Comparison of ENCODE assay signal across 15 cellular contexts in genomic region chr1:167425482-167425881, GRCh38.
DNase-seq lines count a peak whose midpoint lies in the region; ATAC-seq and TF ChIP-seq lines count a peak whose summit lies in the region.
"Had no signal": no experiment of that assay in that cellular context is flagged by ENCODE, and none has a peak within 500 bp of the region (broad histone marks: within the 10 kb centered on the region; RNA-seq: fewer than 3 reads in every experiment).

No MANE protein-coding gene starts in this region.

- H3K36me3 ChIP-seq in OCI-LY1 (ENCODE audit: insufficient read depth, low read length) (peaks cover 11% of the 10 kb centered on the region; the same call in 1 of the 2 replicates), breast epithelium (no peaks in the 10 kb centered on the region)

- no peaks in the 10 kb centered on the region for H3K36me3 Mint-ChIP-seq in activated naive CD8-positive, alpha-beta T cell
- H3K36me3 Mint-ChIP-seq in activated naive CD8-positive, alpha-beta T cell treated with anti-CD3 and anti-CD28 coated beads, Interleukin-2, amount 50 U/mL, for 24 hours (ENCODE audit: low read depth), result peaks cover 4% of the 10 kb centered on the region
- H3K36me3 Mint-ChIP-seq in stimulated activated effector memory CD8-positive, alpha-beta T cell treated with anti-CD3 and anti-CD28 coated beads, Interleukin-12 subunit alpha, Interleukin-12 subunit beta, amount 100 ng/mL, for 72 hours, result peaks cover 44% of the 10 kb centered on the region
- H3K36me3 Mint-ChIP-seq in activated CD4-positive, alpha-beta T cell treated with anti-CD3 and anti-CD28 coated beads, Interleukin-2, amount 10 ng/mL, durations not matched to agents 7 days and 5 days (ENCODE audit: low read depth), result peaks cover 19% of the 10 kb centered on the region

- H3K9me2 ChIP-seq in OCI-LY1 (ENCODE audit: low read depth, low read length), result no peaks in the 10 kb centered on the region

- no peak overlapping the region for H3K4me2 ChIP-seq in OCI-LY1 (ENCODE audit: low read length)
- H3K4me2 ChIP-seq: A549 had no signal

- no peaks in the 10 kb centered on the region for H3K79me2 ChIP-seq in OCI-LY1 (ENCODE audit: insufficient read depth, low read length)

- H3K4me1 ChIP-seq in OCI-LY1 (ENCODE audit: insufficient read depth, low read length, severe bottlenecking) (peaks cover 36% of the 10 kb centered on the region), breast epithelium (no peaks in the 10 kb centered on the region)

- H3K4me3 Mint-ChIP-seq in activated naive CD8-positive, alpha-beta T cell, result no peak overlapping the region
- no peak overlapping the region for H3K4me3 Mint-ChIP-seq in activated naive CD8-positive, alpha-beta T cell treated with anti-CD3 and anti-CD28 coated beads, Interleukin-2, amount 50 U/mL, for 24 hours
- H3K4me3 Mint-ChIP-seq in stimulated activated effector memory CD8-positive, alpha-beta T cell treated with anti-CD3 and anti-CD28 coated beads, Interleukin-12 subunit alpha, Interleukin-12 subunit beta, amount 100 ng/mL, for 72 hours, result no peak overlapping the region
- H3K4me3 Mint-ChIP-seq in activated CD4-positive, alpha-beta T cell treated with anti-CD3 and anti-CD28 coated beads, Interleukin-2, amount 10 ng/mL, durations not matched to agents 7 days and 5 days, result no peak overlapping the region

- no peak overlapping the region for H3K9ac ChIP-seq in OCI-LY1 (ENCODE audit: low read length)

- H3K27ac ChIP-seq in OCI-LY1 (ENCODE audit: low read depth, low read length, poor library complexity, severe bottlenecking), result peak overlapping the region; percentile 52
- H3K27ac ChIP-seq in breast epithelium, result no peak overlapping the region
- H3K27ac ChIP-seq: A549 had no signal

- H3K4me1 Mint-ChIP-seq in activated naive CD8-positive, alpha-beta T cell (ENCODE audit: low read depth), result peaks cover 15% of the 10 kb centered on the region
- H3K4me1 Mint-ChIP-seq in activated naive CD8-positive, alpha-beta T cell treated with anti-CD3 and anti-CD28 coated beads, Interleukin-2, amount 50 U/mL, for 24 hours, result peaks cover 21% of the 10 kb centered on the region
- peaks cover 41% of the 10 kb centered on the region for H3K4me1 Mint-ChIP-seq in stimulated activated effector memory CD8-positive, alpha-beta T cell treated with anti-CD3 and anti-CD28 coated beads, Interleukin-12 subunit alpha, Interleukin-12 subunit beta, amount 100 ng/mL, for 72 hours
- peaks cover 23% of the 10 kb centered on the region for H3K4me1 Mint-ChIP-seq in activated CD4-positive, alpha-beta T cell treated with anti-CD3 and anti-CD28 coated beads, Interleukin-2, amount 10 ng/mL, durations not matched to agents 7 days and 5 days

- TF ChIP-seq CTCF in OCI-LY1 (IDR thresholded peaks at IDR 0.05; ENCODE audit: low read length) (no peak), breast epithelium (IDR thresholded peaks at IDR 0.05) (no peak)

- H2AFZ ChIP-seq in OCI-LY1 (ENCODE audit: low read length), result no peak overlapping the region

- H3K27me3 Mint-ChIP-seq in activated naive CD8-positive, alpha-beta T cell, result no peaks in the 10 kb centered on the region
- H3K27me3 Mint-ChIP-seq in activated naive CD8-positive, alpha-beta T cell treated with anti-CD3 and anti-CD28 coated beads, Interleukin-2, amount 50 U/mL, for 24 hours, result no peaks in the 10 kb centered on the region
- H3K27me3 Mint-ChIP-seq in activated CD4-positive, alpha-beta T cell treated with anti-CD3 and anti-CD28 coated beads, Interleukin-2, amount 10 ng/mL, durations not matched to agents 7 days and 5 days, result no peaks in the 10 kb centered on the region

- intact Hi-C loops in breast epithelium (cut with DNase I; ENCODE audit: low total_unique reads), result no loop called here

- no peak for DNase-seq in activated naive CD8-positive, alpha-beta T cell treated with anti-CD3 and anti-CD28 coated beads, Interleukin-2, amount 50 U/mL, for 24 hours
- peak; percentile 30 for DNase-seq in iPS-NIHi7 (ENCODE audit: extremely low spot score)
- DNase-seq in stimulated activated effector memory CD8-positive, alpha-beta T cell treated with anti-CD3 and anti-CD28 coated beads, Interleukin-12 subunit alpha, Interleukin-12 subunit beta, amount 100 ng/mL, for 72 hours (ENCODE audit: low spot score in 2 of 2), result no peak
- no peak for DNase-seq in SHP77 treated with DMSO at 0.1 percent for 48 hours (lab: John Stamatoyannopoulos, UW)
- DNase-seq in activated CD4-positive, alpha-beta T cell treated with anti-CD3 and anti-CD28 coated beads, Interleukin-2, amount 10 ng/mL, durations not matched to agents 7 days and 5 days, result no peak
- DNase-seq in breast epithelium (ENCODE audit: low spot score in 2 of 2), result no peak
- DNase-seq: DMS 273 treated with DMSO at 0.1 percent for 48 hours, HCEC 1CT, Kasumi-1, NCI-H1930, NCI-H510A treated with DMSO at 0.1 percent for 48 hours, SHP77 had no signal

- no peak for ATAC-seq in activated naive CD8-positive, alpha-beta T cell treated with anti-CD3 and anti-CD28 coated beads, Interleukin-2, amount 50 U/mL, for 24 hours
- ATAC-seq in stimulated activated effector memory CD8-positive, alpha-beta T cell treated with anti-CD3 and anti-CD28 coated beads, Interleukin-12 subunit alpha, Interleukin-12 subunit beta, amount 100 ng/mL, for 72 hours, result no peak
- ATAC-seq: A549 had no signal

- POLR2A ChIA-PET in activated CD4-positive, alpha-beta T cell treated with anti-CD3 and anti-CD28 coated beads, Interleukin-2, amount 10 ng/mL, durations not matched to agents 7 days and 5 days (lab: Charles Lee), result no interaction called here

- no peaks in the 10 kb centered on the region for H3K27me3 ChIP-seq in OCI-LY1 (ENCODE audit: insufficient read depth, low read length)
- no peaks in the 10 kb centered on the region for H3K27me3 ChIP-seq in breast epithelium

- no peak overlapping the region for H3K4me3 ChIP-seq in OCI-LY1 (ENCODE audit: low read depth, low read length, poor library complexity, severe bottlenecking)
- H3K4me3 ChIP-seq in breast epithelium, result no peak overlapping the region
- H3K4me3 ChIP-seq: A549 had no signal

- H3K27ac Mint-ChIP-seq in activated naive CD8-positive, alpha-beta T cell, result peak overlapping the region; percentile 28
- no peak overlapping the region for H3K27ac Mint-ChIP-seq in activated naive CD8-positive, alpha-beta T cell treated with anti-CD3 and anti-CD28 coated beads, Interleukin-2, amount 50 U/mL, for 24 hours
- peak overlapping the region; percentile 94 for H3K27ac Mint-ChIP-seq in stimulated activated effector memory CD8-positive, alpha-beta T cell treated with anti-CD3 and anti-CD28 coated beads, Interleukin-12 subunit alpha, Interleukin-12 subunit beta, amount 100 ng/mL, for 72 hours
- no peak overlapping the region for H3K27ac Mint-ChIP-seq in activated CD4-positive, alpha-beta T cell treated with anti-CD3 and anti-CD28 coated beads, Interleukin-2, amount 10 ng/mL, durations not matched to agents 7 days and 5 days

- CTCF ChIA-PET in activated CD4-positive, alpha-beta T cell treated with anti-CD3 and anti-CD28 coated beads, Interleukin-2, amount 10 ng/mL, durations not matched to agents 7 days and 5 days (lab: Charles Lee), result interaction anchor here (0.6 to 1.3 kb wide), 2 partner anchors 130 to 1840 kb away, joined by 3 read pairs; no protein-coding TSS in a partner anchor

- no peak for TF ChIP-seq POLR2A in breast epithelium (IDR thresholded peaks at IDR 0.05)

- H3K9me3 Mint-ChIP-seq in activated naive CD8-positive, alpha-beta T cell (ENCODE audit: low read depth), result no peaks in the 10 kb centered on the region
- no peaks in the 10 kb centered on the region for H3K9me3 Mint-ChIP-seq in activated naive CD8-positive, alpha-beta T cell treated with anti-CD3 and anti-CD28 coated beads, Interleukin-2, amount 50 U/mL, for 24 hours
- no peaks in the 10 kb centered on the region for H3K9me3 Mint-ChIP-seq in stimulated activated effector memory CD8-positive, alpha-beta T cell treated with anti-CD3 and anti-CD28 coated beads, Interleukin-12 subunit alpha, Interleukin-12 subunit beta, amount 100 ng/mL, for 72 hours
- no peaks in the 10 kb centered on the region for H3K9me3 Mint-ChIP-seq in activated CD4-positive, alpha-beta T cell treated with anti-CD3 and anti-CD28 coated beads, Interleukin-2, amount 10 ng/mL, durations not matched to agents 7 days and 5 days

- H3K9me3 ChIP-seq in OCI-LY1 (ENCODE audit: low read length) (no peaks in the 10 kb centered on the region), breast epithelium (no peaks in the 10 kb centered on the region)
- H3K9me3 ChIP-seq: A549 had no signal

- H3F3A ChIP-seq in OCI-LY1 (ENCODE audit: insufficient read depth, low read length), result peaks cover 6% of the 10 kb centered on the region; the same call in 1 of the 2 replicates

- H4K20me1 ChIP-seq in OCI-LY1 (ENCODE audit: insufficient read depth, low read length), result no peaks in the 10 kb centered on the region

Comparison
In these comparisons a context has a peak if more than half of its experiments do, and no peak if none do; other contexts are left out.
1. H3K27ac Mint-ChIP-seq: peak in activated naive CD8-positive, alpha-beta T cell (single experiment) and stimulated activated effector memory CD8-positive, alpha-beta T cell treated with anti-CD3 and anti-CD28 coated beads, Interleukin-12 subunit alpha, Interleukin-12 subunit beta, amount 100 ng/mL, for 72 hours (single experiment); none in activated naive CD8-positive, alpha-beta T cell treated with anti-CD3 and anti-CD28 coated beads, Interleukin-2, amount 50 U/mL, for 24 hours (single experiment) and activated CD4-positive, alpha-beta T cell treated with anti-CD3 and anti-CD28 coated beads, Interleukin-2, amount 10 ng/mL, durations not matched to agents 7 days and 5 days (single experiment).